In the genomic region with DNA sequence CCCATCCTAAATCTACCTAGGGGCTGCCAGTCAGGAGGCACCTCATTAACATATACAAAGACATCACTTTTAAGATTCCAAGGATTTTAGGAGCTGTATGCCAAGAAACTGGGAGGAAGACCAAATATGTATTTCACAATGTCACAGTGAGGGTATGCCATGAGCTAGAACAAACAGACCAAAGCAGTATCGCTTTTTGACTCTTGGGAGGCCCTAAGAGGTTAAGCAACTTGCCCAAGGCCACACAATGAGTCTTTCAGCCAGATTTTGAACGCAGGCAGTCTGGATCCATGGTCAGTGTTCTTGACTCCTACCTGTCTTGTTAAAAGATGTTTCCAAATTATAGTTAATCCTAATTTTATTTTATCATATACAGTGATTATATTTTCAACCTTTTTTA, we compare ENCODE assay signal across 7 cellular contexts. TPM values are rescaled to one million over a fixed set of nuclear protein-coding genes. Genes with fewer than 3 reads are reported as not detected.
DNase-seq lines count a peak whose midpoint lies in the region; ATAC-seq and TF ChIP-seq lines count a peak whose summit lies in the region.
"Not testable (repeated sequence)": the region's sequence is repeated elsewhere in the genome, so short reads cannot be mapped to it uniquely, and the experiment has no call there.

No MANE protein-coding gene starts in this region.

- not testable (repeated sequence) for H3K4me1 ChIP-seq in right cardiac atrium (ENCODE audit: control insufficient read depth, insufficient read depth, low read length); right lobe of liver

- ATAC-seq in right cardiac atrium = peak; percentile 68 to 83
- peak; percentile 44 to 78 (median 62) for ATAC-seq in right lobe of liver
- ATAC-seq in sciatic nerve = peak; percentile 54

- H3K27me3 ChIP-seq in right cardiac atrium (ENCODE audit: control insufficient read depth, insufficient read depth); right lobe of liver: not testable (repeated sequence)

- not testable (repeated sequence) for H3K27ac ChIP-seq in right cardiac atrium (ENCODE audit: low read length); right lobe of liver

- TF ChIP-seq POLR2A in right lobe of liver (IDR thresholded peaks at IDR 0.05) = not testable (repeated sequence)

- intact Hi-C loops in right cardiac atrium (cut with DNase I); right lobe of liver (cut with DNase I); sciatic nerve (cut with DNase I): not testable (repeated sequence)

- not testable (repeated sequence) for TF ChIP-seq CTCF in right lobe of liver (IDR thresholded peaks at IDR 0.05)

- not testable (repeated sequence) for H3K4me3 ChIP-seq in right cardiac atrium (ENCODE audit: low read length); right lobe of liver

- WGBS in right cardiac atrium = 75% methylated on average over 2 of the region's 2 CpGs
- WGBS in right lobe of liver (ENCODE audit: insufficient coverage, low coverage, low lambda C conversion rate, missing lambda C conversion rate) = 35% methylated on average over 2 of the region's 2 CpGs

- not testable (repeated sequence) for H3K9me3 ChIP-seq in right cardiac atrium (ENCODE audit: control insufficient read depth, low read length); right lobe of liver

- not testable (repeated sequence) for H3K36me3 ChIP-seq in right lobe of liver

- DNase-seq in HuH-7.5 (ENCODE audit: low spot score) = peak; percentile 3
- peak; percentile 78 for DNase-seq in amniotic epithelial cell (ENCODE audit: low read depth)
- peak; percentile 79 for DNase-seq in fibroblast of gingiva (ENCODE audit: low read depth)
- DNase-seq in fibroblast of the conjunctiva (ENCODE audit: low read depth) = peak; percentile 9
- not testable (repeated sequence) for DNase-seq in right cardiac atrium; right lobe of liver; sciatic nerve (ENCODE audit: low spot score)

RNA-seq across cellular contexts. Expression of a gene that starts 52.1 kb away (rescaled TPM):
- total RNA-seq in right cardiac atrium = 10 to 100 TPM; 53.3 to 70.4 (median 56.6) TPM
- polyA plus RNA-seq in right cardiac atrium = 15.8 TPM
- 10 to 100 TPM; 31.9 to 41.5 (median 36.1) TPM for total RNA-seq in right lobe of liver
- 86.9 TPM for total RNA-seq in sciatic nerve
